31 cellular contexts compared by ENCODE assay signal in the genomic region with DNA sequence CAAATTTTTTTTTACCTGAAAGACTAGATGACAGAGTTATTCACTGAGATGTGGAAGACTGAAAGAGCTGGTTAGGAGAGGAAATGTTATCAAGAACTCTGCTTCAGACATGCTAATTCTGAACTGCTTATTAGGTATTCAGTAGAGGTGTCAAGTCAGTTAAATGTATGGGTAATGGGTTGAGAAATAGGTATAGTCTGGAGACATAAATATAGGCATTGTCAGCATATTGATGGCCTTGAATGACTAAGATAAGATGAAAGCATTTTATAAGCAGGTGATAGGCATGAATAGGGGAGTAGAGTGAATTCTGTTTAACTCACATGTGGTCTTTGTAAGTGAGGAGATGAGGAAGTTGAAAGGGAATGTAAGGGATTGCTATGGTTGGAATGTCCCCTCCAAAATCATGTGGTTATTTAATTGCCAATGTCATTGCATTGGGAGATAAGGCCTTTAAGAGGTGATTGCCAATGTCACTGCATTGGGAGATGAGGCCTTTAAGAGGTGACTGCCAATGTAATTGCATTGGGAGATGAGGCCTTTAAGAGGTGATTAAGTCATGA.
"Had no signal": no experiment of that assay in that cellular context is flagged by ENCODE, and none has a peak within 500 bp of the region (broad histone marks: within the 10 kb centered on the region; RNA-seq: fewer than 3 reads in every experiment).

No MANE protein-coding gene starts in this region.

- H3K27ac Mint-ChIP-seq: activated B cell treated with CpG ODN at 0.5 μM for 24 hours; activated CD8-positive, alpha-beta T cell treated with anti-CD3 and anti-CD28 coated beads for 36 hours; activated naive CD8-positive, alpha-beta T cell; activated T-helper 17 cell treated with anti-CD3 and anti-CD28 coated beads, Interleukin-2, amount 50 U/mL, for 72 hours; dendritic cell treated with granulocyte-macrophage colony-stimulating factor and Interleukin-4, amounts not matched to agents 40 ng/mL and 50 ng/mL, for 4 days; endodermal cell had no signal

- ATAC-seq: activated CD4-positive, CD25-positive, alpha-beta regulatory T cell treated with anti-CD3 and anti-CD28 coated beads, Interleukin-2, amount 50 U/mL, for 24 hours; activated CD8-positive, alpha-beta T cell treated with anti-CD3 and anti-CD28 coated beads for 36 hours; activated T-cell treated with anti-CD3 and anti-CD28 coated beads, Interleukin-2, amount 50 U/mL, for 4 hours; activated T-helper 17 cell treated with anti-CD3 and anti-CD28 coated beads, Interleukin-2, amount 50 U/mL, for 72 hours; esophagus mucosa had no signal

- H3K36me3 ChIP-seq: brain microvascular endothelial cell, WERI-Rb-1 had no signal

- H3K27ac ChIP-seq: brain microvascular endothelial cell, coronary artery, dorsolateral prefrontal cortex, WERI-Rb-1 had no signal

- H3K9me3 Mint-ChIP-seq: dendritic cell treated with granulocyte-macrophage colony-stimulating factor and Interleukin-4, amounts not matched to agents 40 ng/mL and 50 ng/mL, for 4 days; endodermal cell had no signal

- H3K27me3 Mint-ChIP-seq: activated B cell treated with CpG ODN at 0.5 μM for 24 hours; activated CD8-positive, alpha-beta T cell treated with anti-CD3 and anti-CD28 coated beads for 36 hours; activated naive CD8-positive, alpha-beta T cell; activated T-helper 17 cell treated with anti-CD3 and anti-CD28 coated beads, Interleukin-2, amount 50 U/mL, for 72 hours; central memory CD8-positive, alpha-beta T cell; dendritic cell treated with granulocyte-macrophage colony-stimulating factor and Interleukin-4, amounts not matched to agents 40 ng/mL and 50 ng/mL, for 4 days had no signal

- H3K36me3 Mint-ChIP-seq: activated naive CD8-positive, alpha-beta T cell had no signal

- H3K27me3 ChIP-seq: brain microvascular endothelial cell, dorsolateral prefrontal cortex had no signal

- FAIRE-seq: astrocyte, bronchial epithelial cell, frontal cortex had no signal

- H3K4me1 Mint-ChIP-seq: activated B cell treated with CpG ODN at 0.5 μM for 24 hours; activated T-helper 17 cell treated with anti-CD3 and anti-CD28 coated beads, Interleukin-2, amount 50 U/mL, for 72 hours; central memory CD8-positive, alpha-beta T cell had no signal

- DNase-seq: activated B cell treated with CpG ODN at 0.5 μM for 24 hours; activated CD4-positive, alpha-beta T cell treated with anti-CD3 and anti-CD28 coated beads for 48 hours; activated CD4-positive, alpha-beta T cell treated with anti-CD3 and anti-CD28 coated beads, Interleukin-2, amount 50 U/mL, for 1 hour; activated CD4-positive, alpha-beta T cell treated with anti-CD3 and anti-CD28 coated beads, Interleukin-2, amount 50 U/mL, for 48 hours; activated CD8-positive, alpha-beta memory T cell treated with anti-CD3 and anti-CD28 coated beads for 24 hours; activated CD8-positive, alpha-beta T cell treated with anti-CD3 and anti-CD28 coated beads for 36 hours; activated effector memory CD4-positive, alpha-beta T cell treated with Interleukin-2 at 50 U/mL for 16 hours; activated gamma-delta T cell treated with Interleukin-2 at 50 U/mL for 16 hours; activated naive CD4-positive, alpha-beta T cell treated with anti-CD3 and anti-CD28 coated beads, Interleukin-2, amount 50 U/mL, for 16 hours; activated naive CD4-positive, alpha-beta T cell treated with Interleukin-2 at 50 U/mL for 16 hours; activated T-cell treated with anti-CD3 and anti-CD28 coated beads, Interleukin-2, amount 50 U/mL, for 4 hours; amniotic stem cell; anterior cingulate cortex; brain microvascular endothelial cell; dorsolateral prefrontal cortex; effector memory CD4-positive, alpha-beta T cell; endodermal cell; foreskin fibroblast; head of caudate nucleus; T-helper 9 cell; WERI-Rb-1 had no signal

- H3K4me3 Mint-ChIP-seq: activated B cell treated with CpG ODN at 0.5 μM for 24 hours; activated CD8-positive, alpha-beta T cell treated with anti-CD3 and anti-CD28 coated beads for 36 hours; activated naive CD8-positive, alpha-beta T cell; activated T-cell treated with anti-CD3 and anti-CD28 coated beads, Interleukin-2, amount 50 U/mL, for 4 hours; activated T-helper 17 cell treated with anti-CD3 and anti-CD28 coated beads, Interleukin-2, amount 50 U/mL, for 72 hours; central memory CD8-positive, alpha-beta T cell; dendritic cell treated with granulocyte-macrophage colony-stimulating factor and Interleukin-4, amounts not matched to agents 40 ng/mL and 50 ng/mL, for 4 days; endodermal cell had no signal

- H3K4me3 ChIP-seq: coronary artery, dorsolateral prefrontal cortex had no signal
